23 cellular contexts compared by ENCODE assay signal in genomic region chr17:78223061-78223460, GRCh38. TPM values are rescaled to one million over a fixed set of nuclear protein-coding genes. Genes with fewer than 3 reads are reported as not detected.
DNase-seq lines count a peak whose midpoint lies in the region; ATAC-seq and TF ChIP-seq lines count a peak whose summit lies in the region.
"Had no signal": no experiment of that assay in that cellular context is flagged by ENCODE, and none has a peak within 500 bp of the region (broad histone marks: within the 10 kb centered on the region; RNA-seq: fewer than 3 reads in every experiment).

No MANE protein-coding gene starts in this region.

- intact Hi-C loops in right cardiac atrium (cut with DNase I) (no loop called here), Right ventricle myocardium superior (cut with DNase I) (no loop called here), right lobe of liver (cut with DNase I) (no loop called here)

- in situ Hi-C loops in KBM-7 (cut with MboI; ENCODE audit: low pct_unique_long_range_greater_than_20kb, low sequenced_read_pairs) = no loop called here

- H3K9me3 ChIP-seq in right cardiac atrium (ENCODE audit: control insufficient read depth, low read length) = no peaks in the 10 kb centered on the region
- no peaks in the 10 kb centered on the region for H3K9me3 ChIP-seq in right lobe of liver
- H3K9me3 ChIP-seq: BLaER1 treated with 17β-estradiol and CSF1 and Interleukin-3, amounts not matched to agents 10 nM and 100 nM; body of pancreas; spleen; vagina had no signal

- H3K4me1 ChIP-seq in right cardiac atrium (ENCODE audit: control insufficient read depth, insufficient read depth, low read length) = peaks cover 2% of the 10 kb centered on the region
- no peaks in the 10 kb centered on the region for H3K4me1 ChIP-seq in right lobe of liver
- H3K4me1 ChIP-seq: body of pancreas, foreskin keratinocyte, vagina had no signal

- peak overlapping the region; percentile 47 for H3K27ac ChIP-seq in right cardiac atrium (ENCODE audit: low read length)
- peak overlapping the region in 2 of 3 donors; percentile 25 to 54 for H3K27ac ChIP-seq in right lobe of liver
- H3K27ac ChIP-seq: BLaER1 treated with 17β-estradiol and CSF1 and Interleukin-3, amounts not matched to agents 10 nM and 100 nM; body of pancreas; foreskin keratinocyte; neural progenitor cell; vagina had no signal

- DNase-seq in right cardiac atrium (no peak), Right ventricle myocardium superior (no peak), right lobe of liver (no peak), GM03348 (ENCODE audit: low spot score) (no peak), dedifferentiated amniotic fluid mesenchymal stem cell (ENCODE audit: extremely low spot score) (no peak), KBM-7 (no peak)
- DNase-seq: activated CD4-positive, CD25-positive, alpha-beta regulatory T cell; activated naive CD8-positive, alpha-beta T cell treated with anti-CD3 and anti-CD28 coated beads, Interleukin-2, amount 10 ng/mL, durations not matched to agents 7 days and 5 days; body of pancreas; foreskin keratinocyte; kidney; NCI-H187 treated with DMSO at 0.1 percent for 48 hours; NCI-H226; NCI-H82; OCI-M1; spleen; stimulated activated CD4-positive, alpha-beta T cell treated with anti-CD3 and anti-CD28 coated beads, Interleukin-4, amount 100 ng/mL, for 4 hours had no signal

- TF ChIP-seq POLR2A in right lobe of liver (IDR thresholded peaks at IDR 0.05) = no peak

- H3K36me3 ChIP-seq in right lobe of liver = no peaks in the 10 kb centered on the region
- H3K36me3 ChIP-seq: neural progenitor cell, vagina had no signal

- 70% methylated on average over 4 of the region's 4 CpGs for WGBS in right cardiac atrium
- 71% methylated on average over 4 of the region's 4 CpGs for WGBS in right lobe of liver (ENCODE audit: insufficient coverage, low coverage, low lambda C conversion rate, missing lambda C conversion rate)

- H3K4me3 ChIP-seq in right cardiac atrium (ENCODE audit: low read length) (no peak overlapping the region), right lobe of liver (no peak overlapping the region)
- H3K4me3 ChIP-seq: BLaER1 treated with 17β-estradiol and CSF1 and Interleukin-3, amounts not matched to agents 10 nM and 100 nM; body of pancreas; coronary artery; neural progenitor cell; spleen; vagina had no signal

- H3K27me3 ChIP-seq in right cardiac atrium (ENCODE audit: control insufficient read depth, insufficient read depth) = no peaks in the 10 kb centered on the region
- no peaks in the 10 kb centered on the region for H3K27me3 ChIP-seq in right lobe of liver
- H3K27me3 ChIP-seq: body of pancreas, foreskin keratinocyte, neural progenitor cell, vagina had no signal

- no peak for TF ChIP-seq CTCF in right lobe of liver (IDR thresholded peaks at IDR 0.05)

- ATAC-seq in right cardiac atrium (no peak), Right ventricle myocardium superior (ENCODE audit: poor library complexity) (no peak), right lobe of liver (peak; percentile 42 to 74 (median 55))
- ATAC-seq: body of pancreas, foreskin keratinocyte had no signal

RNA-seq across cellular contexts. Expression of gene TMEM235, which starts 8.4 kb away (rescaled TPM):
- total RNA-seq in right cardiac atrium = not detected
- polyA plus RNA-seq in right cardiac atrium = not detected
- total RNA-seq in Right ventricle myocardium superior = not detected
- total RNA-seq in right lobe of liver = not detected
- total RNA-seq: activated naive CD8-positive, alpha-beta T cell treated with anti-CD3 and anti-CD28 coated beads, Interleukin-2, amount 10 ng/mL, durations not matched to agents 7 days and 5 days; body of pancreas; foreskin keratinocyte; kidney; mononuclear cell; spleen; T-helper 2 cell treated with Interferon-gamma antibody and Interleukin-4, amounts not matched to agents 100 ng/mL and 5 ng/mL, for 36 hours; vagina had no signal
- polyA plus RNA-seq: foreskin keratinocyte, spleen had no signal

RNA-seq across cellular contexts. Expression of gene BIRC5, which starts 9.0 kb away (rescaled TPM):
- 1 to 10 TPM in 2 of 4 donors, under 1 TPM in 1, not detected in 1; 0.17 to 1.3 (median 1.1) TPM for total RNA-seq in right cardiac atrium
- polyA plus RNA-seq in right cardiac atrium = 0.29 TPM
- total RNA-seq in Right ventricle myocardium superior = 1.7 TPM
- total RNA-seq in right lobe of liver = 1 to 10 TPM in 4 of 6 experiments, under 1 TPM in 2; 0.57 to 2.0 (median 1.4) TPM
- total RNA-seq: body of pancreas had no signal

RNA-seq across cellular contexts. Expression of gene AFMID, which starts 35.9 kb away (rescaled TPM):
- total RNA-seq in right cardiac atrium (10 to 100 TPM; 17.5 to 53.3 (median 37.2) TPM), Right ventricle myocardium superior (32.7 TPM), right lobe of liver (100 to 1,000 TPM in 5 of 6 experiments, 10 to 100 TPM in 1; 96.6 to 156 (median 142) TPM)
- 30.6 TPM for polyA plus RNA-seq in right cardiac atrium

RNA-seq across cellular contexts. Expression of gene TK1, which starts 36.2 kb away (rescaled TPM):
- total RNA-seq in right cardiac atrium (1 to 10 TPM in 2 of 4 donors, under 1 TPM in 2; 0.51 to 5.2 (median 1.9) TPM), Right ventricle myocardium superior (2.6 TPM), right lobe of liver (1 to 10 TPM; 2.1 to 8.3 (median 4.7) TPM)
- 1.2 TPM for polyA plus RNA-seq in right cardiac atrium

RNA-seq across cellular contexts. Expression of gene SYNGR2, which starts 54.7 kb away (rescaled TPM):
- 10 to 100 TPM; 81.9 to 92.2 (median 83.9) TPM for total RNA-seq in right cardiac atrium
- 85.8 TPM for polyA plus RNA-seq in right cardiac atrium
- 99.8 TPM for total RNA-seq in Right ventricle myocardium superior
- total RNA-seq in right lobe of liver = 10 to 100 TPM; 43.3 to 55.8 (median 50.4) TPM

Comparison
In these comparisons a context has a peak if more than half of its experiments do, and no peak if none do; other contexts are left out.
1. ATAC-seq: peak in right lobe of liver (4 of 4); none in right cardiac atrium (0 of 2) and Right ventricle myocardium superior (single experiment).